ENCODE assay signal across 11 cellular contexts in the genomic region with DNA sequence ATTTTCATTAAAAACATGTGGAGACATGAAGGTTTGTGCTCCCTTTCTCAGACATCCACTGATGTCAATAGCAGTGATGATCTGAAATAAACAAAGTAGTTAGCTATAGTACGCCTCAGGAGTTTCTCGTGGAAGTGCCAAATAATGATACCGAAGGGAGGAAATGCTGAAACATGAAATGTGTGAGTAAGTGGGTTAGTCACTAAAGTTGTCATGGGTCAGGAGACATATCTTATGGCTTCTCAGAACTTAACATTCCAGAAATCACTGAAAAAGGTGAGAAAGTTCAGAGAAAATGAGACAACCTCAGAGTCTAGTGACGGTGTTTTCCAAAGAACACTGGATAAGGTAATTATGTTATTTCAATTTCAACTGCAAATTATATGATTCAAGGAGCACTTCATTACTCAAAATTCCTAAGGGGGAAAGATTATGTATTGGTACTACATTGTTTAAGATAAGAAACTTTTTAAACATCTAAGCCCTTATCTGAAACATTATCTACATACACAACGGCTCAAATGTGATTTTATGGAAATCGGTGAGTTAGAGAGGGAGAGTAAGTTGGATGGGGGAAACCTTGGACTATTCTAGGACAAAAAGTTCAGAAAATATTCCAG. TPM values are rescaled to one million over a fixed set of nuclear protein-coding genes. Genes with fewer than 3 reads are reported as not detected.
DNase-seq lines count a peak whose midpoint lies in the region; ATAC-seq and TF ChIP-seq lines count a peak whose summit lies in the region.
"Had no signal": no experiment of that assay in that cellular context is flagged by ENCODE, and none has a peak within 500 bp of the region (broad histone marks: within the 10 kb centered on the region; RNA-seq: fewer than 3 reads in every experiment).

No MANE protein-coding gene starts in this region.

- whole genome bisulfite sequencing in esophagus muscularis mucosa: 62% methylated on average over 6 of the region's 6 CpGs
- WGBS in transverse colon (ENCODE audit: low coverage in 1 of 2), 2 donors: 58 to 65% methylated on average over 6 of the region's 6 CpGs

- peak overlapping the region; percentile 8 for H3K27ac Mint-ChIP-seq in activated CD8-positive, alpha-beta memory T cell treated with anti-CD3 and anti-CD28 coated beads, Interleukin-2, amount 10 ng/mL, durations not matched to agents 7 days and 5 days
- peak overlapping the region; percentile 42 for H3K27ac Mint-ChIP-seq in stimulated activated naive B cell treated with anti-CD40 and anti-IgM and Interleukin-4, amounts not matched to agents 10 μg/mL and 1 μg/mL and 100 μg/mL, for 72 hours

- TF ChIP-seq EP300 in esophagus muscularis mucosa (IDR thresholded peaks at IDR 0.05): no peak
- TF ChIP-seq EP300 in transverse colon (IDR thresholded peaks at IDR 0.05; ENCODE audit: low read depth): no peak

- H3K9me3 Mint-ChIP-seq in activated CD8-positive, alpha-beta memory T cell treated with anti-CD3 and anti-CD28 coated beads, Interleukin-2, amount 10 ng/mL, durations not matched to agents 7 days and 5 days (ENCODE audit: low read depth): no peaks in the 10 kb centered on the region
- H3K9me3 Mint-ChIP-seq in stimulated activated naive B cell treated with anti-CD40 and anti-IgM and Interleukin-4, amounts not matched to agents 10 μg/mL and 1 μg/mL and 100 μg/mL, for 72 hours: no peaks in the 10 kb centered on the region

- H3K4me1 Mint-ChIP-seq in activated CD8-positive, alpha-beta memory T cell treated with anti-CD3 and anti-CD28 coated beads, Interleukin-2, amount 10 ng/mL, durations not matched to agents 7 days and 5 days: peaks cover 21% of the 10 kb centered on the region
- peaks cover 11 to 16% of the 10 kb centered on the region in 2 donors for H3K4me1 Mint-ChIP-seq in stimulated activated naive B cell treated with anti-CD40 and anti-IgM and Interleukin-4, amounts not matched to agents 10 μg/mL and 1 μg/mL and 100 μg/mL, for 72 hours

- H3K27ac ChIP-seq in esophagus muscularis mucosa (replicated peaks in 1 of 4): peak overlapping the region in 3 of 4 donors; percentile 2 to 40 (median 15)
- H3K27ac ChIP-seq in transverse colon: no peak overlapping the region
- no peak overlapping the region for H3K27ac ChIP-seq in WERI-Rb-1
- H3K27ac ChIP-seq: thyroid gland had no signal

- no peak for TF ChIP-seq CTCF in esophagus muscularis mucosa (IDR thresholded peaks at IDR 0.05)
- no peak for TF ChIP-seq CTCF in transverse colon (IDR thresholded peaks at IDR 0.05)
- no peak for TF ChIP-seq CTCF in WERI-Rb-1 (IDR thresholded peaks at IDR 0.05; ENCODE audit: low read depth, low read length)

- in situ Hi-C loops in transverse colon (cut with MboI; ENCODE audit: low pct_ligation_motif_present in 1 of 4, low pct_unique_long_range_greater_than_20kb in 1 of 4, low sequenced_read_pairs in 3 of 4): no loop called here

- peak overlapping the region; percentile 15 for H3K4me3 Mint-ChIP-seq in activated CD8-positive, alpha-beta memory T cell treated with anti-CD3 and anti-CD28 coated beads, Interleukin-2, amount 10 ng/mL, durations not matched to agents 7 days and 5 days
- H3K4me3 Mint-ChIP-seq in stimulated activated naive B cell treated with anti-CD40 and anti-IgM and Interleukin-4, amounts not matched to agents 10 μg/mL and 1 μg/mL and 100 μg/mL, for 72 hours: no peak overlapping the region

- CTCF ChIA-PET in activated CD8-positive, alpha-beta memory T cell treated with anti-CD3 and anti-CD28 coated beads, Interleukin-2, amount 10 ng/mL, durations not matched to agents 7 days and 5 days (lab: Charles Lee): no interaction called here

- H3K9me3 ChIP-seq in esophagus muscularis mucosa (no peaks in the 10 kb centered on the region), transverse colon (no peaks in the 10 kb centered on the region), WERI-Rb-1 (ENCODE audit: severe bottlenecking) (no peaks in the 10 kb centered on the region)
- H3K9me3 ChIP-seq: thyroid gland had no signal

- no peak for DNase-seq in activated CD8-positive, alpha-beta memory T cell treated with anti-CD3 and anti-CD28 coated beads, Interleukin-2, amount 10 ng/mL, durations not matched to agents 7 days and 5 days
- no peak for DNase-seq in activated CD8-positive, alpha-beta memory T cell treated with anti-CD3 and anti-CD28 coated beads, Interleukin-2, amount 50 U/mL, for 48 hours
- peak; percentile 17 for DNase-seq in esophagus muscularis mucosa (ENCODE audit: extremely low spot score)
- DNase-seq in stimulated activated naive B cell treated with anti-CD40 and anti-IgM and Interleukin-4, amounts not matched to agents 10 μg/mL and 1 μg/mL and 100 μg/mL, for 72 hours: no peak
- no peak for DNase-seq in transverse colon
- no peak for DNase-seq in WERI-Rb-1
- DNase-seq: NCI-H2029 treated with DMSO at 0.1 percent for 48 hours, SIG-M5, thyroid gland had no signal

- peak; percentile 74 for ATAC-seq in activated CD8-positive, alpha-beta memory T cell treated with anti-CD3 and anti-CD28 coated beads, Interleukin-2, amount 10 ng/mL, durations not matched to agents 7 days and 5 days
- peak; percentile 44 for ATAC-seq in SK-N-SH treated with all-trans-retinoic acid at 6 μM for 48 hours
- no peak for ATAC-seq in stimulated activated naive B cell treated with anti-CD40 and anti-IgM and Interleukin-4, amounts not matched to agents 10 μg/mL and 1 μg/mL and 100 μg/mL, for 72 hours (replicated peaks)
- ATAC-seq in GM19395 (IDR thresholded peaks at IDR 0.05; ENCODE audit: unreplicated experiment): no peak

- no peaks in the 10 kb centered on the region for H3K27me3 Mint-ChIP-seq in activated CD8-positive, alpha-beta memory T cell treated with anti-CD3 and anti-CD28 coated beads, Interleukin-2, amount 10 ng/mL, durations not matched to agents 7 days and 5 days
- H3K27me3 Mint-ChIP-seq in stimulated activated naive B cell treated with anti-CD40 and anti-IgM and Interleukin-4, amounts not matched to agents 10 μg/mL and 1 μg/mL and 100 μg/mL, for 72 hours: no peaks in the 10 kb centered on the region

- H3K4me1 ChIP-seq in esophagus muscularis mucosa (peaks cover 15 to 78% (median 71%) of the 10 kb centered on the region in 4 donors), transverse colon (peaks cover 0 to 10% (median 2%) of the 10 kb centered on the region in 4 donors)
- H3K4me1 ChIP-seq: thyroid gland had no signal

- H3K4me3 ChIP-seq in esophagus muscularis mucosa: no peak overlapping the region
- H3K4me3 ChIP-seq in transverse colon: no peak overlapping the region
- H3K4me3 ChIP-seq in WERI-Rb-1 (ENCODE audit: low read depth, low read length): no peak overlapping the region
- H3K4me3 ChIP-seq: thyroid gland had no signal

- H3K36me3 ChIP-seq in esophagus muscularis mucosa (no peaks in the 10 kb centered on the region), transverse colon (no peaks in the 10 kb centered on the region), WERI-Rb-1 (no peaks in the 10 kb centered on the region)
- H3K36me3 ChIP-seq: thyroid gland had no signal

- H3K36me3 Mint-ChIP-seq in activated CD8-positive, alpha-beta memory T cell treated with anti-CD3 and anti-CD28 coated beads, Interleukin-2, amount 10 ng/mL, durations not matched to agents 7 days and 5 days: peaks cover 26% of the 10 kb centered on the region
- no peaks in the 10 kb centered on the region for H3K36me3 Mint-ChIP-seq in stimulated activated naive B cell treated with anti-CD40 and anti-IgM and Interleukin-4, amounts not matched to agents 10 μg/mL and 1 μg/mL and 100 μg/mL, for 72 hours

- H3K27me3 ChIP-seq in esophagus muscularis mucosa (no peaks in the 10 kb centered on the region), transverse colon (peaks cover 5% of the 10 kb centered on the region), WERI-Rb-1 (ENCODE audit: insufficient read depth, low read depth, severe bottlenecking) (no peaks in the 10 kb centered on the region)
- H3K27me3 ChIP-seq: thyroid gland had no signal

- intact Hi-C loops in esophagus muscularis mucosa (cut with DNase I) (no loop called here), transverse colon (cut with DNase I; ENCODE audit: low total_unique reads) (no loop called here)

- TF ChIP-seq POLR2A in esophagus muscularis mucosa (IDR thresholded peaks at IDR 0.05; ENCODE audit: low read depth): no peak
- TF ChIP-seq POLR2A in transverse colon (IDR thresholded peaks at IDR 0.05): no peak

TF ChIP-seq in SK-N-SH treated with all-trans-retinoic acid at 6 μM for 48 hours, 23 proteins besides CTCF, POLR2A, EP300 and RAD21 (continues in another document):
- TF ChIP-seq ZC3H10 (CRISPR knock-in tag; IDR thresholded peaks at IDR 0.05) (no peak), OSR1 (CRISPR knock-in tag; IDR thresholded peaks at IDR 0.05) (no peak), ARNTL (CRISPR knock-in tag; IDR thresholded peaks at IDR 0.05; ENCODE audit: borderline replicate concordance, low read depth) (no peak), ZFP3 (CRISPR knock-in tag; IDR thresholded peaks at IDR 0.05) (no peak), CREB5 (CRISPR knock-in tag; IDR thresholded peaks at IDR 0.05; ENCODE audit: low read depth) (no peak), BACH2 (CRISPR knock-in tag; IDR thresholded peaks at IDR 0.05; ENCODE audit: borderline replicate concordance) (no peak), ZNF70 (CRISPR knock-in tag; IDR thresholded peaks at IDR 0.05) (no peak), TOX (CRISPR knock-in tag; IDR thresholded peaks at IDR 0.05; ENCODE audit: borderline replicate concordance) (no peak)

RNA-seq across cellular contexts. Expression of gene NIBAN1, which starts 20.6 kb away (rescaled TPM):
- total RNA-seq in activated CD8-positive, alpha-beta memory T cell treated with anti-CD3 and anti-CD28 coated beads, Interleukin-2, amount 10 ng/mL, durations not matched to agents 7 days and 5 days: 10 to 100 TPM; 55.5 to 60.8 TPM
- total RNA-seq in esophagus muscularis mucosa: 100 to 1,000 TPM; 493 to 813 (median 584) TPM
- 10 to 100 TPM; 22.7 to 38.7 (median 31.7) TPM for total RNA-seq in transverse colon

Comparison
In these comparisons a context has a peak if more than half of its experiments do, and no peak if none do; other contexts are left out.
1. ATAC-seq: peak in activated CD8-positive, alpha-beta memory T cell treated with anti-CD3 and anti-CD28 coated beads, Interleukin-2, amount 10 ng/mL, durations not matched to agents 7 days and 5 days (single experiment) and SK-N-SH treated with all-trans-retinoic acid at 6 μM for 48 hours (single experiment); none in stimulated activated naive B cell treated with anti-CD40 and anti-IgM and Interleukin-4, amounts not matched to agents 10 μg/mL and 1 μg/mL and 100 μg/mL, for 72 hours (0 of 2) and GM19395 (single experiment).
2. H3K27ac ChIP-seq: peak in esophagus muscularis mucosa (3 of 4); none in transverse colon (0 of 4) and WERI-Rb-1 (single experiment).
3. RNA of gene NIBAN1, which starts 20.6 kb away (total RNA-seq): 493 to 813 TPM in esophagus muscularis mucosa; 55.5 to 60.8 TPM in activated CD8-positive, alpha-beta memory T cell treated with anti-CD3 and anti-CD28 coated beads, Interleukin-2, amount 10 ng/mL, durations not matched to agents 7 days and 5 days and 22.7 to 38.7 TPM in transverse colon; every median in the first group is over 4 times any median in the second.